14 cellular contexts compared by ENCODE assay signal in genomic region chr22:35319244-35319985, GRCh38.
"Had no signal": no experiment of that assay in that cellular context is flagged by ENCODE, and none has a peak within 500 bp of the region (broad histone marks: within the 10 kb centered on the region; RNA-seq: fewer than 3 reads in every experiment).

No MANE protein-coding gene starts in this region.

- H3K9me3 ChIP-seq: esophagus muscularis mucosa, ovary, uterus had no signal

- DNase-seq: effector memory CD8-positive, alpha-beta T cell; kidney; left colon; mammary epithelial cell; naive thymus-derived CD4-positive, alpha-beta T cell; stimulated activated CD4-positive, alpha-beta T cell treated with anti-CD3 and anti-CD28 coated beads, Interleukin-12 subunit alpha, Interleukin-12 subunit beta, amount 100 ng/mL, for 4 hours; stimulated activated naive CD4-positive, alpha-beta T cell; trophoblast cell; uterus had no signal

- H3K27ac ChIP-seq: epithelial cell of prostate, esophagus muscularis mucosa, ovary, uterus had no signal

- ATAC-seq: effector memory CD8-positive, alpha-beta T cell; left colon; naive thymus-derived CD4-positive, alpha-beta T cell; sciatic nerve had no signal

- H3K4me1 ChIP-seq: uterus had no signal

- H3K36me3 ChIP-seq: ovary, uterus had no signal

- H3K27me3 ChIP-seq: esophagus muscularis mucosa, ovary, uterus had no signal

- H3K4me3 ChIP-seq: esophagus muscularis mucosa, ovary, skin epidermis, uterus had no signal
